In genomic region chr16:19607610-19608280, GRCh38 we compare ENCODE assay signal across 24 cellular contexts. TPM values are rescaled to one million over a fixed set of nuclear protein-coding genes. Genes with fewer than 3 reads are reported as not detected.
A peak's percentile ranks its signal among the peaks of the same experiment; 100 is the strongest.
DNase-seq lines count a peak whose midpoint lies in the region; ATAC-seq, FAIRE-seq and TF ChIP-seq lines count a peak whose summit lies in the region.
"Had no signal": no experiment of that assay in that cellular context is flagged by ENCODE, and none has a peak within 500 bp of the region (broad histone marks: within the 10 kb centered on the region; RNA-seq: fewer than 3 reads in every experiment).

No MANE protein-coding gene starts in this region.

- CTCF ChIA-PET in activated naive CD4-positive, alpha-beta T cell treated with anti-CD3 and anti-CD28 coated beads, Interleukin-2, amount 10 ng/mL, durations not matched to agents 7 days and 5 days (lab: Charles Lee): no interaction called here

- FAIRE-seq in astrocyte (lab: Jason Lieb, UNC): no peak
- FAIRE-seq: H1, pancreas had no signal

- H3K4me2 ChIP-seq in astrocyte (ENCODE audit: low read length): peak overlapping the region; percentile 8
- H3K4me2 ChIP-seq: KMS-11 had no signal

- intact Hi-C loops in natural killer cell (cut with micrococcal nuclease): no loop called here

- H3K27ac Mint-ChIP-seq in astrocyte (ENCODE audit: unreplicated experiment) (peak overlapping the region; percentile 65), natural killer cell (no peak overlapping the region)
- H3K27ac Mint-ChIP-seq in activated naive CD4-positive, alpha-beta T cell treated with anti-CD3 and anti-CD28 coated beads, Interleukin-2, amount 10 ng/mL, durations not matched to agents 7 days and 5 days: no peak overlapping the region
- H3K27ac Mint-ChIP-seq: activated CD8-positive, alpha-beta T cell treated with anti-CD3 and anti-CD28 coated beads for 36 hours; activated T-cell treated with anti-CD3 and anti-CD28 coated beads, Interleukin-2, amount 50 U/mL, for 24 hours; stimulated activated naive CD8-positive, alpha-beta T cell treated with anti-CD3 and anti-CD28 coated beads, Interleukin-15, Interleukin-2, amounts not matched to agents 100 ng/mL and 50 ng/mL, for 24 hours; T-helper 1 cell treated with Interleukin-12 subunit alpha and Interleukin-12 subunit beta and Interleukin-4 antibody, amounts not matched to agents 30 μg/mL and 1 μg/mL, for 36 hours; WTC11 had no signal

- H3K79me2 ChIP-seq in astrocyte (ENCODE audit: insufficient read depth, low read length): no peaks in the 10 kb centered on the region

- TF ChIP-seq CTCF in astrocyte (IDR thresholded peaks at IDR 0.05; ENCODE audit: insufficient read depth, low read depth, low read length): no peak
- TF ChIP-seq CTCF in foreskin fibroblast (IDR thresholded peaks at IDR 0.05; ENCODE audit: low read depth, low read length): no peak
- TF ChIP-seq CTCF in natural killer cell (IDR thresholded peaks at IDR 0.05): no peak

- peaks cover 16% of the 10 kb centered on the region for H3K4me1 Mint-ChIP-seq in astrocyte (ENCODE audit: low read depth, unreplicated experiment)
- H3K4me1 Mint-ChIP-seq in activated naive CD4-positive, alpha-beta T cell treated with anti-CD3 and anti-CD28 coated beads, Interleukin-2, amount 10 ng/mL, durations not matched to agents 7 days and 5 days: no peaks in the 10 kb centered on the region
- no peaks in the 10 kb centered on the region for H3K4me1 Mint-ChIP-seq in natural killer cell
- H3K4me1 Mint-ChIP-seq: WTC11 had no signal

- H3K36me3 Mint-ChIP-seq in astrocyte (ENCODE audit: low read depth, unreplicated experiment) (peaks cover 23% of the 10 kb centered on the region), natural killer cell (peaks cover 36% of the 10 kb centered on the region)
- peaks cover 56% of the 10 kb centered on the region for H3K36me3 Mint-ChIP-seq in activated naive CD4-positive, alpha-beta T cell treated with anti-CD3 and anti-CD28 coated beads, Interleukin-2, amount 10 ng/mL, durations not matched to agents 7 days and 5 days

- DNase-seq in GM03348 (ENCODE audit: low spot score): peak; percentile 71
- peak; percentile 80 for DNase-seq in astrocyte (ENCODE audit: low read depth)
- DNase-seq in foreskin fibroblast: peak; percentile 30 to 61
- DNase-seq in pulmonary artery endothelial cell (ENCODE audit: low read depth, low spot score): peak; percentile 30
- no peak for DNase-seq in activated naive CD4-positive, alpha-beta T cell treated with anti-CD3 and anti-CD28 coated beads, Interleukin-2, amount 10 ng/mL, durations not matched to agents 7 days and 5 days
- no peak for DNase-seq in natural killer cell
- DNase-seq in DMS79 treated with DMSO at 0.1 percent for 48 hours (lab: John Stamatoyannopoulos, UW): no peak
- DNase-seq in NCI-H1694 treated with DMSO at 0.1 percent for 48 hours (lab: John Stamatoyannopoulos, UW): no peak
- DNase-seq: activated CD8-positive, alpha-beta T cell treated with anti-CD3 and anti-CD28 coated beads for 36 hours; activated naive CD4-positive, alpha-beta T cell treated with Interleukin-2 at 50 U/mL for 16 hours; activated T-cell treated with anti-CD3 and anti-CD28 coated beads, Interleukin-2, amount 50 U/mL, for 24 hours; Caco-2; cortex of kidney; left lung; NCI-H510A; pancreas had no signal

- H3K4me1 ChIP-seq in astrocyte (ENCODE audit: insufficient read depth, low read length): no peaks in the 10 kb centered on the region
- H3K4me1 ChIP-seq: gastroesophageal sphincter, left lung, pancreas had no signal

- H3K9ac ChIP-seq in astrocyte (ENCODE audit: low read length): peak overlapping the region; percentile 40
- H3K9ac ChIP-seq: KMS-11 had no signal

- H3K27ac ChIP-seq in astrocyte (ENCODE audit: low read depth, low read length): peak overlapping the region; percentile 64
- H3K27ac ChIP-seq: gastroesophageal sphincter, KMS-11, left lung, pancreas, tibial nerve had no signal

- H3K9me3 Mint-ChIP-seq in astrocyte (ENCODE audit: unreplicated experiment) (peaks cover 2% of the 10 kb centered on the region), natural killer cell (no peaks in the 10 kb centered on the region)
- H3K9me3 Mint-ChIP-seq in activated naive CD4-positive, alpha-beta T cell treated with anti-CD3 and anti-CD28 coated beads, Interleukin-2, amount 10 ng/mL, durations not matched to agents 7 days and 5 days: no peaks in the 10 kb centered on the region
- H3K9me3 Mint-ChIP-seq: activated T-cell treated with anti-CD3 and anti-CD28 coated beads, Interleukin-2, amount 50 U/mL, for 24 hours; stimulated activated naive CD8-positive, alpha-beta T cell treated with anti-CD3 and anti-CD28 coated beads, Interleukin-15, Interleukin-2, amounts not matched to agents 100 ng/mL and 50 ng/mL, for 24 hours had no signal

- no peak for ATAC-seq in natural killer cell
- ATAC-seq: activated CD8-positive, alpha-beta T cell treated with anti-CD3 and anti-CD28 coated beads for 36 hours; gastroesophageal sphincter; left lung; pancreas; Right ventricle myocardium inferior; WTC11 had no signal

- H2AFZ ChIP-seq in astrocyte (ENCODE audit: low read depth, low read length): no peak overlapping the region

- H4K20me1 ChIP-seq in astrocyte (ENCODE audit: insufficient read depth, low read length): no peaks in the 10 kb centered on the region

- H3K27me3 Mint-ChIP-seq in astrocyte (ENCODE audit: low read depth, unreplicated experiment) (no peaks in the 10 kb centered on the region), natural killer cell (ENCODE audit: low read depth in 2 of 2) (no peaks in the 10 kb centered on the region)
- no peaks in the 10 kb centered on the region for H3K27me3 Mint-ChIP-seq in activated naive CD4-positive, alpha-beta T cell treated with anti-CD3 and anti-CD28 coated beads, Interleukin-2, amount 10 ng/mL, durations not matched to agents 7 days and 5 days
- H3K27me3 Mint-ChIP-seq: activated CD8-positive, alpha-beta T cell treated with anti-CD3 and anti-CD28 coated beads for 36 hours; activated T-cell treated with anti-CD3 and anti-CD28 coated beads, Interleukin-2, amount 50 U/mL, for 24 hours; stimulated activated naive CD8-positive, alpha-beta T cell treated with anti-CD3 and anti-CD28 coated beads, Interleukin-15, Interleukin-2, amounts not matched to agents 100 ng/mL and 50 ng/mL, for 24 hours had no signal

- H3K4me3 ChIP-seq in astrocyte (ENCODE audit: insufficient read depth, low read depth, low read length) (no peak overlapping the region), foreskin fibroblast (ENCODE audit: low read depth in 1 of 2, low read length in 2 of 2) (no peak overlapping the region)
- H3K4me3 ChIP-seq: gastroesophageal sphincter, left lung, pancreas, tibial nerve had no signal

- H3K4me3 Mint-ChIP-seq in astrocyte (ENCODE audit: unreplicated experiment) (no peak overlapping the region), natural killer cell (no peak overlapping the region)
- no peak overlapping the region for H3K4me3 Mint-ChIP-seq in activated naive CD4-positive, alpha-beta T cell treated with anti-CD3 and anti-CD28 coated beads, Interleukin-2, amount 10 ng/mL, durations not matched to agents 7 days and 5 days
- H3K4me3 Mint-ChIP-seq: activated CD8-positive, alpha-beta T cell treated with anti-CD3 and anti-CD28 coated beads for 36 hours; activated T-cell treated with anti-CD3 and anti-CD28 coated beads, Interleukin-2, amount 50 U/mL, for 24 hours; stimulated activated naive CD8-positive, alpha-beta T cell treated with anti-CD3 and anti-CD28 coated beads, Interleukin-15, Interleukin-2, amounts not matched to agents 100 ng/mL and 50 ng/mL, for 24 hours; T-helper 1 cell treated with Interleukin-12 subunit alpha and Interleukin-12 subunit beta and Interleukin-4 antibody, amounts not matched to agents 30 μg/mL and 1 μg/mL, for 36 hours; WTC11 had no signal

- H3K36me3 ChIP-seq in astrocyte (ENCODE audit: insufficient read depth, low read length): peaks cover 15% of the 10 kb centered on the region
- H3K36me3 ChIP-seq: pancreas had no signal

- H3K9me3 ChIP-seq in astrocyte (ENCODE audit: insufficient read depth, low read depth, low read length): no peaks in the 10 kb centered on the region
- H3K9me3 ChIP-seq: Caco-2, gastroesophageal sphincter, left lung, pancreas, tibial nerve had no signal

- H3K27me3 ChIP-seq in astrocyte (ENCODE audit: insufficient read depth, low read length): no peaks in the 10 kb centered on the region
- H3K27me3 ChIP-seq: gastroesophageal sphincter, left lung, pancreas, tibial nerve had no signal

RNA-seq across cellular contexts. Expression of gene VPS35L, which starts 52.2 kb away (rescaled TPM):
- total RNA-seq in astrocyte (45.0 and 51.0 TPM in 2 replicates), pulmonary artery endothelial cell (30.5 and 34.3 TPM in 2 replicates), natural killer cell (10 to 100 TPM; 37.4 to 53.5 (median 44.4) TPM)

Comparison
In these comparisons a context has a peak if more than half of its experiments do, and no peak if none do; other contexts are left out.
1. DNase-seq: peak in GM03348 (single experiment), astrocyte (single experiment), foreskin fibroblast (2 of 2) and pulmonary artery endothelial cell (single experiment); none in activated naive CD4-positive, alpha-beta T cell treated with anti-CD3 and anti-CD28 coated beads, Interleukin-2, amount 10 ng/mL, durations not matched to agents 7 days and 5 days (single experiment), natural killer cell (single experiment), DMS79 treated with DMSO at 0.1 percent for 48 hours (single experiment) and NCI-H1694 treated with DMSO at 0.1 percent for 48 hours (single experiment).